Comparison of ENCODE assay signal across 8 cellular contexts in genomic region chr20:13507646-13508045, GRCh38.
"Had no signal": no experiment of that assay in that cellular context is flagged by ENCODE, and none has a peak within 500 bp of the region (broad histone marks: within the 10 kb centered on the region; RNA-seq: fewer than 3 reads in every experiment).

No MANE protein-coding gene starts in this region.

- H3K4me3 ChIP-seq: GM12878 had no signal

- DNase-seq: GDM1, GF-D8 had no signal

- FAIRE-seq: G401.6, GM12878, GM12891, GM12892, GM18507, GM19239 had no signal

- ATAC-seq: GM12878 had no signal
